ENCODE assay signal across 9 cellular contexts in genomic region chr7:87154166-87154565, GRCh38. TPM values are rescaled to one million over a fixed set of nuclear protein-coding genes. Genes with fewer than 3 reads are reported as not detected.
DNase-seq lines count a peak whose midpoint lies in the region; TF ChIP-seq lines count a peak whose summit lies in the region.
"Had no signal": no experiment of that assay in that cellular context is flagged by ENCODE, and none has a peak within 500 bp of the region (broad histone marks: within the 10 kb centered on the region; RNA-seq: fewer than 3 reads in every experiment).

No MANE protein-coding gene starts in this region.

- H3K27ac Mint-ChIP-seq in neural crest cell (ENCODE audit: unreplicated experiment): no peak overlapping the region

- peaks cover 0 to 35% (median 10%) of the 10 kb centered on the region in 11 experiments; a peak in 10 of 22 replicates for H3K36me3 ChIP-seq in BLaER1 treated with 17β-estradiol and CSF1 and Interleukin-3, amounts not matched to agents 10 nM and 100 nM
- H3K36me3 ChIP-seq in KOPT-K1 (ENCODE audit: insufficient read depth, low read length) (peaks cover 36% of the 10 kb centered on the region), colonic mucosa (no peaks in the 10 kb centered on the region), Peyer's patch (no peaks in the 10 kb centered on the region)

- TF ChIP-seq CTCF in colonic mucosa (IDR thresholded peaks at IDR 0.05) (no peak), neural crest cell (conservative IDR thresholded peaks at IDR 0.05) (no peak), Peyer's patch (IDR thresholded peaks at IDR 0.05) (no peak)

- H3K27ac ChIP-seq in BLaER1 treated with 17β-estradiol and CSF1 and Interleukin-3, amounts not matched to agents 10 nM and 100 nM: peak overlapping the region; percentile 95 to 99 (median 98); a peak in 20 of 22 replicates
- H3K27ac ChIP-seq in KOPT-K1 (ENCODE audit: low read depth, low read length, poor library complexity, severe bottlenecking): peak overlapping the region; percentile 97
- H3K27ac ChIP-seq in colonic mucosa: peak overlapping the region; percentile 95
- no peak overlapping the region for H3K27ac ChIP-seq in Peyer's patch

- no peaks in the 10 kb centered on the region for H3K9me3 Mint-ChIP-seq in neural crest cell

- TF ChIP-seq POLR2A in Peyer's patch (IDR thresholded peaks at IDR 0.05): no peak

- H3K4me3 Mint-ChIP-seq in neural crest cell: peak overlapping the region; percentile 98

- H3K4me2 ChIP-seq in BLaER1 treated with 17β-estradiol and CSF1 and Interleukin-3, amounts not matched to agents 10 nM and 100 nM: peak overlapping the region; percentile 85 to 99 (median 90)

- peak overlapping the region; percentile 64 to 91 (median 83) for H3K4me3 ChIP-seq in BLaER1 treated with 17β-estradiol and CSF1 and Interleukin-3, amounts not matched to agents 10 nM and 100 nM
- peak overlapping the region; percentile 54 for H3K4me3 ChIP-seq in colonic mucosa
- H3K4me3 ChIP-seq in Peyer's patch: peak overlapping the region in 1 of 4 donors; percentile 63

- no peaks in the 10 kb centered on the region for H3K27me3 ChIP-seq in BLaER1 treated with 17β-estradiol and CSF1 and Interleukin-3, amounts not matched to agents 10 nM and 100 nM
- H3K27me3 ChIP-seq in colonic mucosa (no peaks in the 10 kb centered on the region), Peyer's patch (no peaks in the 10 kb centered on the region)

- peaks cover 25 to 48% (median 38%) of the 10 kb centered on the region in 10 experiments for H3K4me1 ChIP-seq in BLaER1 treated with 17β-estradiol and CSF1 and Interleukin-3, amounts not matched to agents 10 nM and 100 nM
- H3K4me1 ChIP-seq in colonic mucosa: peaks cover 18% of the 10 kb centered on the region
- peaks cover 0 to 40% (median 8%) of the 10 kb centered on the region in 4 donors for H3K4me1 ChIP-seq in Peyer's patch

- H3K9ac ChIP-seq in BLaER1 treated with 17β-estradiol and CSF1 and Interleukin-3, amounts not matched to agents 10 nM and 100 nM: peak overlapping the region; percentile 96 to 99 (median 98)
- H3K9ac ChIP-seq in colonic mucosa (ENCODE audit: low read depth in 2 of 2, low read length in 2 of 2): no peak overlapping the region

- intact Hi-C loops in colonic mucosa (cut with DNase I): loop anchor here (10.0 kb wide), 2 partner anchors 191 to 721 kb away; partner anchors contain the start of genes CROT, DBF4 and SLC25A40

- no peaks in the 10 kb centered on the region for H3K9me3 ChIP-seq in BLaER1 treated with 17β-estradiol and CSF1 and Interleukin-3, amounts not matched to agents 10 nM and 100 nM (replicated peaks in 1 of 11)
- no peaks in the 10 kb centered on the region for H3K9me3 ChIP-seq in KOPT-K1 (ENCODE audit: insufficient read depth, low read length, poor library complexity, severe bottlenecking)
- H3K9me3 ChIP-seq in colonic mucosa: no peaks in the 10 kb centered on the region
- H3K9me3 ChIP-seq in Peyer's patch: no peaks in the 10 kb centered on the region

- H3K27me3 Mint-ChIP-seq in neural crest cell (ENCODE audit: low read depth): no peaks in the 10 kb centered on the region

- peaks cover 14 to 57% (median 49%) of the 10 kb centered on the region in 11 experiments; a peak in 18 of 22 replicates for H4K20me1 ChIP-seq in BLaER1 treated with 17β-estradiol and CSF1 and Interleukin-3, amounts not matched to agents 10 nM and 100 nM

- H3K4me1 Mint-ChIP-seq in neural crest cell: peaks cover 42% of the 10 kb centered on the region

- no peaks in the 10 kb centered on the region for H3K36me3 Mint-ChIP-seq in neural crest cell (ENCODE audit: low read depth)

- no peak for DNase-seq in colonic mucosa
- no peak for DNase-seq in neural crest cell (ENCODE audit: low read depth, low spot score)
- no peak for DNase-seq in NCI-H510A (lab: John Stamatoyannopoulos, UW)
- no peak for DNase-seq in Peyer's patch
- no peak for DNase-seq in occipital lobe (lab: John Stamatoyannopoulos, UW)
- no peak for DNase-seq in stimulated activated CD4-positive, alpha-beta T cell treated with anti-CD3 and anti-CD28 coated beads, Interleukin-4, amount 100 ng/mL, for 24 hours
- DNase-seq: activated CD8-positive, alpha-beta memory T cell treated with anti-CD3 and anti-CD28 coated beads, Interleukin-2, amount 50 U/mL, for 48 hours had no signal

RNA-seq across cellular contexts. Expression of gene DMTF1, which starts 1.9 kb away (rescaled TPM):
- 10 to 100 TPM; 44.4 to 66.0 TPM for total RNA-seq in colonic mucosa
- total RNA-seq in neural crest cell: 113 and 117 TPM in 2 replicates
- total RNA-seq in Peyer's patch: 100 to 1,000 TPM; 107 to 221 (median 154) TPM
- total RNA-seq in occipital lobe: 200 TPM

Comparison
In these comparisons a context has a peak if more than half of its experiments do, and no peak if none do; other contexts are left out.
1. H3K27ac ChIP-seq: peak in BLaER1 treated with 17β-estradiol and CSF1 and Interleukin-3, amounts not matched to agents 10 nM and 100 nM (11 of 11), KOPT-K1 (single experiment) and colonic mucosa (single experiment); none in Peyer's patch (0 of 4).
2. H3K9ac ChIP-seq: peak in BLaER1 treated with 17β-estradiol and CSF1 and Interleukin-3, amounts not matched to agents 10 nM and 100 nM (11 of 11); none in colonic mucosa (0 of 2).